ENCODE assay signal across 8 cellular contexts in genomic region chr20:63658749-63659187, GRCh38. TPM values are rescaled to one million over a fixed set of nuclear protein-coding genes. Genes with fewer than 3 reads are reported as not detected.
DNase-seq lines count a peak whose midpoint lies in the region; ATAC-seq and TF ChIP-seq lines count a peak whose summit lies in the region.

No MANE protein-coding gene starts in this region.

- H3K4me3 ChIP-seq in WI38 (ENCODE audit: low read depth, low read length), result peak overlapping the region; percentile 88

- intact Hi-C loops in Right ventricle myocardium superior (cut with DNase I) (no loop called here), sciatic nerve (cut with DNase I) (no loop called here)

- TF ChIP-seq CTCF in WI38 (IDR thresholded peaks at IDR 0.05; ENCODE audit: low read depth, low read length), result no peak

- peak; percentile 64 for DNase-seq in DMS53 (lab: John Stamatoyannopoulos, UW)
- no peak for DNase-seq in DMS53 treated with DMSO at 0.1 percent for 48 hours (lab: John Stamatoyannopoulos, UW; ENCODE audit: unreplicated experiment)
- DNase-seq in Right ventricle myocardium superior, result peak; percentile 63
- DNase-seq in sciatic nerve (ENCODE audit: low spot score), result peak; percentile 60
- no peak for DNase-seq in NCI-H1436 (lab: John Stamatoyannopoulos, UW)

- peak; percentile 13 for ATAC-seq in HG03045 (IDR thresholded peaks at IDR 0.05; ENCODE audit: unreplicated experiment)
- peak; percentile 33 for ATAC-seq in Right ventricle myocardium superior (ENCODE audit: poor library complexity)
- ATAC-seq in sciatic nerve, result peak; percentile 35
- no peak for ATAC-seq in HG02938 (IDR thresholded peaks at IDR 0.05; ENCODE audit: unreplicated experiment)

RNA-seq across cellular contexts. Expression of gene RTEL1, which starts 0.7 kb away (rescaled TPM):
- total RNA-seq in Right ventricle myocardium superior (7.3 TPM), sciatic nerve (34.1 TPM)

RNA-seq across cellular contexts. Expression of gene STMN3, which starts 5.5 kb away (rescaled TPM):
- 4.3 TPM for total RNA-seq in Right ventricle myocardium superior
- 19.7 TPM for total RNA-seq in sciatic nerve

RNA-seq across cellular contexts. Expression of gene GMEB2, which starts 31.9 kb away (rescaled TPM):
- total RNA-seq in Right ventricle myocardium superior, result 5.5 TPM
- total RNA-seq in sciatic nerve, result 11.1 TPM

RNA-seq across cellular contexts. Expression of gene TNFRSF6B, which starts 37.7 kb away (rescaled TPM):
- total RNA-seq in Right ventricle myocardium superior (0.32 TPM), sciatic nerve (6.1 TPM)

RNA-seq across cellular contexts. Expression of gene ARFRP1, which starts 49.0 kb away (rescaled TPM):
- total RNA-seq in Right ventricle myocardium superior (32.2 TPM), sciatic nerve (49.1 TPM)

Comparison
In these comparisons a context has a peak if more than half of its experiments do, and no peak if none do; other contexts are left out.
1. DNase-seq: peak in DMS53 (single experiment), Right ventricle myocardium superior (single experiment) and sciatic nerve (single experiment); none in DMS53 treated with DMSO at 0.1 percent for 48 hours (single experiment) and NCI-H1436 (single experiment).